In genomic region chr1:203058674-203058931, GRCh38 we compare ENCODE assay signal across 19 cellular contexts. TPM values are rescaled to one million over a fixed set of nuclear protein-coding genes. Genes with fewer than 3 reads are reported as not detected.
"Had no signal": no experiment of that assay in that cellular context is flagged by ENCODE, and none has a peak within 500 bp of the region (broad histone marks: within the 10 kb centered on the region; RNA-seq: fewer than 3 reads in every experiment).

No MANE protein-coding gene starts in this region.

- H3K4me3 Mint-ChIP-seq: activated naive CD8-positive, alpha-beta T cell treated with anti-CD3 and anti-CD28 coated beads, Interleukin-2, amount 10 ng/mL, durations not matched to agents 7 days and 5 days; brain; central memory CD8-positive, alpha-beta T cell; stimulated activated memory B cell treated with anti-CD40 and anti-IgM and Interleukin-4, amounts not matched to agents 10 μg/mL and 1 μg/mL and 100 μg/mL, for 72 hours had no signal

- H3K36me3 Mint-ChIP-seq: stimulated activated memory B cell treated with anti-CD40 and anti-IgM and Interleukin-4, amounts not matched to agents 10 μg/mL and 1 μg/mL and 100 μg/mL, for 72 hours had no signal

- ATAC-seq: stimulated activated memory B cell treated with anti-CD40 and anti-IgM and Interleukin-4, amounts not matched to agents 10 μg/mL and 1 μg/mL and 100 μg/mL, for 72 hours had no signal

- H3K27me3 Mint-ChIP-seq: activated naive CD8-positive, alpha-beta T cell treated with anti-CD3 and anti-CD28 coated beads, Interleukin-2, amount 10 ng/mL, durations not matched to agents 7 days and 5 days had no signal

- DNase-seq: activated CD4-positive, alpha-beta T cell treated with anti-CD3 and anti-CD28 coated beads for 1 hour; activated CD4-positive, alpha-beta T cell treated with anti-CD3 and anti-CD28 coated beads, Interleukin-2, amount 50 U/mL, for 4 hours; activated naive CD4-positive, alpha-beta T cell; activated naive CD8-positive, alpha-beta T cell treated with anti-CD3 and anti-CD28 coated beads, Interleukin-2, amount 10 ng/mL, durations not matched to agents 7 days and 5 days; activated T-cell treated with anti-CD3 and anti-CD28 coated beads for 4 hours; cortex of kidney; effector CD8-positive, alpha-beta T cell; foreskin melanocyte; kidney glomerular epithelial cell; retina; stimulated activated CD4-positive, alpha-beta T cell treated with anti-CD3 and anti-CD28 coated beads, Interleukin-2, amount 100 ng/mL, for 48 hours; T-helper 9 cell had no signal

- H3K4me1 Mint-ChIP-seq: central memory CD8-positive, alpha-beta T cell; stimulated activated memory B cell treated with anti-CD40 and anti-IgM and Interleukin-4, amounts not matched to agents 10 μg/mL and 1 μg/mL and 100 μg/mL, for 72 hours had no signal

- H3K27ac Mint-ChIP-seq: activated naive CD8-positive, alpha-beta T cell treated with anti-CD3 and anti-CD28 coated beads, Interleukin-2, amount 10 ng/mL, durations not matched to agents 7 days and 5 days; stimulated activated memory B cell treated with anti-CD40 and anti-IgM and Interleukin-4, amounts not matched to agents 10 μg/mL and 1 μg/mL and 100 μg/mL, for 72 hours had no signal

- H3K9me3 Mint-ChIP-seq: activated naive CD8-positive, alpha-beta T cell treated with anti-CD3 and anti-CD28 coated beads, Interleukin-2, amount 10 ng/mL, durations not matched to agents 7 days and 5 days; central memory CD8-positive, alpha-beta T cell; stimulated activated memory B cell treated with anti-CD40 and anti-IgM and Interleukin-4, amounts not matched to agents 10 μg/mL and 1 μg/mL and 100 μg/mL, for 72 hours had no signal

RNA-seq across cellular contexts. Expression of gene MYOG, which starts 27.2 kb away (rescaled TPM):
- total RNA-seq: activated naive CD8-positive, alpha-beta T cell treated with anti-CD3 and anti-CD28 coated beads, Interleukin-2, amount 10 ng/mL, durations not matched to agents 7 days and 5 days; endothelial cell of umbilical vein; fibroblast of lung; lower leg skin; pancreas had no signal
